Comparison of ENCODE assay signal across 11 cellular contexts in the genomic region with DNA sequence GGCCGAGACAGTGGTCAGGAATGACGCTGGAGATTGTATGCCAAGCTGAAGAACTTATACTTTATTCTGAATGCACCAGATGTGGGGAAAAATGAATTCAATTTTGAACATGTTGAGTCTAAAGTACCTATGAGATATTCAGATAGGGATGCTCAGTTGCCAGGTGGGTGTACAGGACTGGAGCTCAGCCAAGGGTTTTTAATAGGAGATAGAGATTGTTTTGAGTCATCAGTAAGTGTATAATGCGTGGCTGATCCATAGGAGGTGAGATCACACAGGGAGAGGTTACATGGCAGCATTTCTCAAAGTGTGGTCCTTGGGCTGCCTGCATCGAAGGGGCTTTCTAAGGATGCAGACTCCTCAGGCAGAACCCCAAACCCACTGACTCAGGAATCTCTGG.
"Had no signal": no experiment of that assay in that cellular context is flagged by ENCODE, and none has a peak within 500 bp of the region (broad histone marks: within the 10 kb centered on the region; RNA-seq: fewer than 3 reads in every experiment).

No MANE protein-coding gene starts in this region.

- H3K4me1 ChIP-seq: psoas muscle, sigmoid colon, spleen had no signal

- H3K4me3 ChIP-seq: lung, psoas muscle, sigmoid colon, spleen had no signal

- DNase-seq: activated CD4-positive, alpha-beta T cell treated with anti-CD3 and anti-CD28 coated beads, Interleukin-2, amount 50 U/mL, for 1 hour; activated naive CD4-positive, alpha-beta T cell; activated naive CD8-positive, alpha-beta T cell treated with anti-CD3 and anti-CD28 coated beads, Interleukin-2, amount 10 ng/mL, durations not matched to agents 7 days and 5 days; activated T-cell treated with anti-CD3 and anti-CD28 coated beads for 4 hours; cortex of kidney; effector CD4-positive, alpha-beta T cell; left colon; psoas muscle; sigmoid colon; spleen had no signal

- H3K36me3 ChIP-seq: sigmoid colon, spleen had no signal

- H3K9me3 ChIP-seq: psoas muscle, sigmoid colon, spleen had no signal

- ATAC-seq: left colon, psoas muscle had no signal

- H3K27ac ChIP-seq: psoas muscle, sigmoid colon, spleen had no signal
